25 cellular contexts compared by ENCODE assay signal in genomic region chr10:24700911-24701310, GRCh38.
"Had no signal": no experiment of that assay in that cellular context is flagged by ENCODE, and none has a peak within 500 bp of the region (broad histone marks: within the 10 kb centered on the region; RNA-seq: fewer than 3 reads in every experiment).

No MANE protein-coding gene starts in this region.

- H3K27me3 Mint-ChIP-seq: activated CD4-positive, alpha-beta T cell treated with anti-CD3 and anti-CD28 coated beads for 36 hours; activated naive CD4-positive, alpha-beta T cell treated with anti-CD3 and anti-CD28 coated beads, Interleukin-2, amount 50 U/mL, for 24 hours; effector memory CD8-positive, alpha-beta T cell; naive thymus-derived CD8-positive, alpha-beta T cell; progenitor cell of endocrine pancreas; stimulated activated naive CD8-positive, alpha-beta T cell treated with anti-CD3 and anti-CD28 coated beads, Interleukin-15, amount 100 ng/mL, for 72 hours had no signal

- H3K4me3 ChIP-seq: coronary artery, gastroesophageal sphincter, ovary, sigmoid colon, thyroid gland, upper lobe of right lung had no signal

- H3K36me3 ChIP-seq: gastroesophageal sphincter, ovary, sigmoid colon, thyroid gland, upper lobe of right lung had no signal

- H3K4me3 Mint-ChIP-seq: activated CD4-positive, alpha-beta T cell treated with anti-CD3 and anti-CD28 coated beads for 36 hours; activated naive CD4-positive, alpha-beta T cell treated with anti-CD3 and anti-CD28 coated beads, Interleukin-2, amount 50 U/mL, for 24 hours; effector memory CD8-positive, alpha-beta T cell; naive thymus-derived CD8-positive, alpha-beta T cell; stimulated activated effector memory CD8-positive, alpha-beta T cell treated with anti-CD3 and anti-CD28 coated beads, Interleukin-12 subunit alpha, Interleukin-12 subunit beta, amount 100 ng/mL, for 72 hours had no signal

- DNase-seq: activated CD4-positive, alpha-beta T cell treated with anti-CD3 and anti-CD28 coated beads, Interleukin-2, amount 50 U/mL, for 4 hours; activated CD4-positive, CD25-positive, alpha-beta regulatory T cell; activated CD8-positive, alpha-beta memory T cell treated with anti-CD3 and anti-CD28 coated beads, Interleukin-2, amount 50 U/mL, for 4 hours; activated T-cell treated with anti-CD3 and anti-CD28 coated beads, Interleukin-2, amount 50 U/mL, for 1 hour; effector memory CD8-positive, alpha-beta T cell; erythroblast; hippocampal formation; left colon; midbrain; naive thymus-derived CD8-positive, alpha-beta T cell; ovary; retina; sigmoid colon; stimulated activated CD4-positive, alpha-beta T cell treated with anti-CD3 and anti-CD28 coated beads, Interleukin-4, amount 100 ng/mL, for 24 hours; stimulated activated naive CD8-positive, alpha-beta T cell treated with anti-CD3 and anti-CD28 coated beads, Interleukin-15, amount 100 ng/mL, for 72 hours; substantia nigra; thyroid gland; upper lobe of right lung had no signal

- H3K9me3 Mint-ChIP-seq: activated naive CD4-positive, alpha-beta T cell treated with anti-CD3 and anti-CD28 coated beads, Interleukin-2, amount 50 U/mL, for 24 hours; activated T-helper 2 cell treated with anti-CD3 and anti-CD28 coated beads, Interferon-gamma antibody, Interleukin-2, Interleukin-4, amounts not matched to agents 10 μg/mL and 5 μg/mL and 100 μg/mL, durations not matched to agents 14 hours and 24 hours and 36 hours; effector memory CD8-positive, alpha-beta T cell; naive thymus-derived CD8-positive, alpha-beta T cell; stimulated activated effector memory CD8-positive, alpha-beta T cell treated with anti-CD3 and anti-CD28 coated beads, Interleukin-12 subunit alpha, Interleukin-12 subunit beta, amount 100 ng/mL, for 72 hours; stimulated activated naive CD8-positive, alpha-beta T cell treated with anti-CD3 and anti-CD28 coated beads, Interleukin-15, amount 100 ng/mL, for 72 hours had no signal

- H3K36me3 Mint-ChIP-seq: activated naive CD4-positive, alpha-beta T cell treated with anti-CD3 and anti-CD28 coated beads, Interleukin-2, amount 50 U/mL, for 24 hours; naive thymus-derived CD8-positive, alpha-beta T cell; stimulated activated effector memory CD8-positive, alpha-beta T cell treated with anti-CD3 and anti-CD28 coated beads, Interleukin-12 subunit alpha, Interleukin-12 subunit beta, amount 100 ng/mL, for 72 hours had no signal

- H3K27me3 ChIP-seq: gastroesophageal sphincter, ovary, sigmoid colon, thyroid gland, upper lobe of right lung had no signal

- H3K27ac Mint-ChIP-seq: activated CD4-positive, alpha-beta T cell treated with anti-CD3 and anti-CD28 coated beads for 36 hours; activated naive CD4-positive, alpha-beta T cell treated with anti-CD3 and anti-CD28 coated beads, Interleukin-2, amount 50 U/mL, for 24 hours; progenitor cell of endocrine pancreas; stimulated activated effector memory CD8-positive, alpha-beta T cell treated with anti-CD3 and anti-CD28 coated beads, Interleukin-12 subunit alpha, Interleukin-12 subunit beta, amount 100 ng/mL, for 72 hours had no signal

- H3K4me1 ChIP-seq: upper lobe of right lung had no signal

- H3K9me3 ChIP-seq: gastroesophageal sphincter, ovary, sigmoid colon, thyroid gland, upper lobe of right lung had no signal

- ATAC-seq: effector memory CD8-positive, alpha-beta T cell; gastroesophageal sphincter; left colon; naive thymus-derived CD8-positive, alpha-beta T cell had no signal

- H3K27ac ChIP-seq: coronary artery, gastroesophageal sphincter, ovary, sigmoid colon, thyroid gland, upper lobe of right lung had no signal
